1 cellular context compared by ENCODE assay signal in genomic region chr3:45064512-45065372, GRCh38.
TF ChIP-seq lines count a peak whose summit lies in the region.

No MANE protein-coding gene starts in this region.

TF ChIP-seq in K562, 482 proteins besides CTCF, POLR2A, EP300 and RAD21 (continued from another document and continues in another):
- TF ChIP-seq MGA (IDR thresholded peaks at IDR 0.05) (no peak), POLR3G (IDR thresholded peaks at IDR 0.05; ENCODE audit: extremely low read depth, insufficient read length, insufficient replicate concordance) (no peak), PHF20 (IDR thresholded peaks at IDR 0.05; ENCODE audit: partially characterized antibody) (no peak), ZNF224 (CRISPR knock-in tag; IDR thresholded peaks at IDR 0.05) (no peak), TSC22D4 (tag; IDR thresholded peaks at IDR 0.05) (peak; percentile 98), SNRNP70 (optimal IDR thresholded peaks at IDR 0.05; ENCODE audit: low read depth, low read length) (no peak), ZBTB17 (CRISPR knock-in tag; IDR thresholded peaks at IDR 0.05) (peak; percentile 99), ELF2 (CRISPR knock-in tag; IDR thresholded peaks at IDR 0.05) (peak; percentile 100), CBFA2T2 (conservative IDR thresholded peaks at IDR 0.05) (no peak), HOMEZ (CRISPR knock-in tag; IDR thresholded peaks at IDR 0.05) (peak; percentile 100), CHAMP1 (IDR thresholded peaks at IDR 0.05) (no peak), ZBTB5 (IDR thresholded peaks at IDR 0.05) (peak; percentile 65), E2F8 (IDR thresholded peaks at IDR 0.05; ENCODE audit: low read depth, partially characterized antibody) (peak; percentile 37), PREB (CRISPR knock-in tag; IDR thresholded peaks at IDR 0.05) (no peak), ZNF76 (CRISPR knock-in tag; IDR thresholded peaks at IDR 0.05; ENCODE audit: borderline replicate concordance) (peak; percentile 100), FIP1L1 (IDR thresholded peaks at IDR 0.05; ENCODE audit: low read depth, low read length, poor library complexity, severe bottlenecking) (no peak), SP2 (IDR thresholded peaks at IDR 0.05; ENCODE audit: extremely low read depth, low read depth, low read length, poor library complexity, severe bottlenecking) (no peak), ZC3H4 (CRISPR knock-in tag; IDR thresholded peaks at IDR 0.05; ENCODE audit: borderline replicate concordance) (no peak), ZNF740 (CRISPR knock-in tag; IDR thresholded peaks at IDR 0.05) (peak; percentile 65; the same call in 1 of the 2 replicates), ZNF740 (tag; IDR thresholded peaks at IDR 0.05) (peak; percentile 82 to 100), ZNF696 (CRISPR knock-in tag; conservative IDR thresholded peaks at IDR 0.05) (peak; percentile 98), GTF2E2 (tag; IDR thresholded peaks at IDR 0.05) (peak; percentile 100), SMAD2 (IDR thresholded peaks at IDR 0.05; ENCODE audit: low read depth, low read length) (no peak), RHOXF2B (CRISPR knock-in tag; conservative IDR thresholded peaks at IDR 0.05) (peak; percentile 100), CBFB (CRISPR knock-in tag; IDR thresholded peaks at IDR 0.05) (peak; percentile 45; the same call in 1 of the 2 replicates), ETS2 (tag; IDR thresholded peaks at IDR 0.05; ENCODE audit: borderline replicate concordance, poor library complexity, severe bottlenecking) (peak; percentile 100), EWSR1 (IDR thresholded peaks at IDR 0.05; ENCODE audit: borderline replicate concordance, low read depth, partially characterized antibody) (no peak), ZHX1 (conservative IDR thresholded peaks at IDR 0.05; ENCODE audit: low read length) (peak; percentile 58; the same call in 1 of the 2 replicates)
